ENCODE assay signal across 8 cellular contexts in the genomic region with DNA sequence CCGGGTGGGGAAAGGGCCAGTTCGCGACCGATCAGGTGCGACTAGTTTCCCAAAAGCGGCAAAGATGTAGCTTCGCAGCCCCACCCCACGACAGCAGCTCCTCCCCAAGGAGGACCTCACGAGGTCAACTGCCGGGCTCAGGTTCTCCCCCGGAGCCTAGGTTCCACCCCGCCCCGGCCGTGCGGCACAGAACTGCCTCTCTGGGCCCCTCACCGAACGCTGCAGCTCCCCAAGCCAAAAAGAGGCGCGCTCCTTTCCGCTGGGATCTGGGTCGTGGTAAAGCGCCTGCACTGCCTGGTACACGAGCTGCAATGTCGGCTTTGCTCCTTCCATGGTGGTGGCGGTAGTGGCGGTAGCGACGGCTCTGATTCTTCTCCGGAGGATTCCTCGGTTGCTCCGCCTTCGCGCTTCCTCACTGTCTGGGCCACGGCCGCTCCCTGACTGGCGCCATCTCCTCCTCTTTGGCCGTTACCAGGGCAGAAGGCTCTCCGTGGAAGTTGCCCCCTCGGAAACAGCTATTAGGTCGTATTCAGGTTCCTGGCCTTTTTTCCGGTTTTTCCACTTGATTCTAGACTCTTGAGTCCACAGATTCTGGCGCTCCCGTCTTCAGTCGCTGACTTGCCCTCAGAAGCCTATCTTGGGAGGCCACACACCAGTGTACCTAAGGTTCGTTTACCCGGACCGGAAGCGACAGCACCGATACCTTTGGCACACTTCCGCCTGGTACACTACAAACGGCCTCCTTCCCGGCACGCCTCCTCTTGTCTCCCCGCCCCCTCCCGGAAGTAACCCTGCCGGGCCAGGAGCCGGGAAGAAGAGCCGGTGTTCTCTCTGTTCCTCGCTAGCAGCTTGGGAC. TPM values are rescaled to one million over a fixed set of nuclear protein-coding genes. Genes with fewer than 3 reads are reported as not detected.
DNase-seq lines count a peak whose midpoint lies in the region; TF ChIP-seq lines count a peak whose summit lies in the region.

A gene (minus strand): TSS at position 674 of the 856 bp plus-strand sequence. CDS start 341 bp downstream, at position 333.

- H3K4ac ChIP-seq in mesendoderm (ENCODE audit: low read depth, low read length) = peak within 1 kb of the TSS; percentile 96

- peak within 1 kb of the TSS; percentile 100 for H3K9ac ChIP-seq in endocrine pancreas (ENCODE audit: control insufficient read depth, insufficient read depth, low read length)
- H3K9ac ChIP-seq in mesendoderm (ENCODE audit: low read length) = peak within 1 kb of the TSS; percentile 99

- H3K4me3 ChIP-seq in endocrine pancreas (ENCODE audit: control insufficient read depth, insufficient read depth, low read length) (peak within 1 kb of the TSS; percentile 98), mesendoderm (ENCODE audit: low read length) (peak within 1 kb of the TSS; percentile 98)

- H3K9me3 ChIP-seq in endocrine pancreas (ENCODE audit: control insufficient read depth, low read length) = no peaks in the 10 kb centered on the region

- no peak within 1 kb of the TSS for H2BK15ac ChIP-seq in mesendoderm (replicated peaks; ENCODE audit: low read depth)

- peaks cover 39% of the 10 kb centered on the region for H3K79me2 ChIP-seq in mesendoderm (ENCODE audit: control insufficient read depth, insufficient read depth, low read length)

- peak within 1 kb of the TSS; percentile 89 for H3K27ac ChIP-seq in mesendoderm (ENCODE audit: low read depth, low read length)

- DNase-seq in COLO829 (ENCODE audit: low spot score) = peak; percentile 99
- DNase-seq in GM20000 (ENCODE audit: low spot score) = peak; percentile 88
- peak; percentile 88 for DNase-seq in HT1080 (ENCODE audit: low read depth)
- peak; percentile 81 for DNase-seq in NOMO-1 treated with DMSO at 0.1 percent for 48 hours (lab: John Stamatoyannopoulos, UW; ENCODE audit: unreplicated experiment)
- DNase-seq in activated CD8-positive, alpha-beta memory T cell treated with anti-CD3 and anti-CD28 coated beads for 48 hours (ENCODE audit: low read depth in 2 of 3, low spot score in 2 of 3) = peak; percentile 74 to 81 (median 79)
- DNase-seq in mesendoderm = peak; percentile 98
- DNase-seq in stimulated activated CD8-positive, alpha-beta memory T cell treated with anti-CD3 and anti-CD28 coated beads, Interleukin-15, amount 100 ng/mL, for 1 hour (ENCODE audit: low read depth) = peak; percentile 83

- no peaks in the 10 kb centered on the region for H3K27me3 ChIP-seq in endocrine pancreas (ENCODE audit: control insufficient read depth, insufficient read depth, low read length)
- no peaks in the 10 kb centered on the region for H3K27me3 ChIP-seq in mesendoderm (ENCODE audit: insufficient read depth, low read length, poor library complexity)

- no peak for TF ChIP-seq CTCF in GM20000 (IDR thresholded peaks at IDR 0.05; ENCODE audit: extremely low read depth, missing control alignments)

- H3K23ac ChIP-seq in mesendoderm (ENCODE audit: low read length) = peak within 1 kb of the TSS; percentile 59

- no peaks in the 10 kb centered on the region for H3K36me3 ChIP-seq in endocrine pancreas (ENCODE audit: control insufficient read depth, insufficient read depth, low read length)
- H3K36me3 ChIP-seq in mesendoderm (ENCODE audit: control insufficient read depth, insufficient read depth, low read length) = no peaks in the 10 kb centered on the region

- peak within 1 kb of the TSS; percentile 0 for H4K8ac ChIP-seq in mesendoderm (ENCODE audit: low read depth, low read length)

- H3K4me1 ChIP-seq in endocrine pancreas (ENCODE audit: control insufficient read depth, insufficient read depth, low read length) (peaks cover 13% of the 10 kb centered on the region), mesendoderm (ENCODE audit: control insufficient read depth, low read depth, low read length) (peaks cover 3% of the 10 kb centered on the region)

- peak within 1 kb of the TSS; percentile 99 for H3K56ac ChIP-seq in mesendoderm (ENCODE audit: low read length)

- no CpG with 5 or more reads among the region's 59 CpGs for WGBS in mesendoderm (ENCODE audit: extremely low coverage, insufficient coverage, low lambda C conversion rate)

- H3K4me2 ChIP-seq in mesendoderm (ENCODE audit: low read length) = peak within 1 kb of the TSS; percentile 92

- H2BK5ac ChIP-seq in mesendoderm (ENCODE audit: low read length) = peak within 1 kb of the TSS; percentile 86

- no peak within 1 kb of the TSS for H2BK120ac ChIP-seq in mesendoderm (ENCODE audit: low read depth, low read length)

- H3K18ac ChIP-seq in mesendoderm (ENCODE audit: low read length) = peak within 1 kb of the TSS; percentile 76

- H4K5ac ChIP-seq in mesendoderm (ENCODE audit: low read length) = peak within 1 kb of the TSS; percentile 84

- peaks cover 5% of the 10 kb centered on the region for H3K79me1 ChIP-seq in mesendoderm (ENCODE audit: low read length)

- H2AK5ac ChIP-seq in mesendoderm (ENCODE audit: low read length) = no peak within 1 kb of the TSS

RNA-seq across cellular contexts. Expression of the gene that starts here (rescaled TPM):
- 50.4 and 63.4 TPM in 2 replicates for total RNA-seq in HT1080 (2014; rRNA removed; shearing (Covaris generic))
- polyA plus RNA-seq in HT1080 (2015; cell fraction: cytosol; rRNA removed) = 30.0 and 35.6 TPM in 2 replicates
- 49.4 and 50.4 TPM in 2 replicates for polyA plus RNA-seq in HT1080 (2015; cell fraction: nucleus; rRNA removed)
- 60.0 TPM for polyA plus RNA-seq in mesendoderm (2013, experiment 1 of 2)
- polyA plus RNA-seq in mesendoderm (2013, experiment 2 of 2) = 60.0 TPM

Comparison
In these comparisons a context has a peak if more than half of its experiments do, and no peak if none do; other contexts are left out.
1. Peak in every context shown above with its lines: DNase-seq, H3K4me3 ChIP-seq and H3K27ac ChIP-seq.